10 cellular contexts compared by ENCODE assay signal in the genomic region with DNA sequence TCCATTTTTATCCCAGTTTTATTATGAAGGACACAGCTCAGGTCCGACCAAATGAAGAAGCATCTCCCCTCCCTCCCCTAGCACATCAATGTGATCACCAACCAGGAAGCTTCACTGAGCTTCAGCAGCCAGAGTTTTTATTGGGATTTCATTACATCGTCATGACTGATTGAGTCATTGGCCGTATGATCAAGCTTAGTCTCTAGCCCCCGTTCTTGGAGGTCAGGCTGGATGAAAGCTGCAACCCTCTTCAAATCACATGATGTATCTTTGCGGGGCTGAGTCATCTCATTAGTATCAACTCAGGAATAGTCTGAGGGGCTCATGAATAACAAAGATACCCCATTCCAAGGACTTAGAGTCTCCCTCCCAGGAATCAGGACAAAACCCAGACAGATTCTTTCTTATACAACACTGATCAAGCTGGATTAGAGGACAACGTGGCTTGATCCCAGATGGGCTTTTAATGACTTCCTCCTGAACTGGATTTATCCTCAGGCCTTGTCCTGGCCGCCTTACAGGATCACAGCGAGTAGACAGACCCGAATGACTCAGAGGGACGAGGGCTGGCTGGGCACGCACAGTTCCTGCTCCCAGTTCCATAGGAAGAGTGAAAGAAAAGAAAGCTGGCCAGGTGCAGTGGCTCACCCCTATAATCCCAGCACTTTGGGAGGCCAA. TPM values are rescaled to one million over a fixed set of nuclear protein-coding genes. Genes with fewer than 3 reads are reported as not detected.
DNase-seq lines count a peak whose midpoint lies in the region; ATAC-seq and TF ChIP-seq lines count a peak whose summit lies in the region.
"Had no signal": no experiment of that assay in that cellular context is flagged by ENCODE, and none has a peak within 500 bp of the region (broad histone marks: within the 10 kb centered on the region; RNA-seq: fewer than 3 reads in every experiment).

No MANE protein-coding gene starts in this region.

- H3K79me1 ChIP-seq in mesendoderm (ENCODE audit: low read length), result peaks cover 2% of the 10 kb centered on the region

- no peak overlapping the region for H3K9ac ChIP-seq in mesendoderm (ENCODE audit: low read length)

- H3K9me3 Mint-ChIP-seq in stimulated activated naive CD8-positive, alpha-beta T cell treated with anti-CD3 and anti-CD28 coated beads, Interleukin-15, amount 100 ng/mL, for 72 hours, result no peaks in the 10 kb centered on the region

- H3K79me2 ChIP-seq in mesendoderm (ENCODE audit: control insufficient read depth, insufficient read depth, low read length), result no peaks in the 10 kb centered on the region

- no peak for TF ChIP-seq POLR2A in breast epithelium (IDR thresholded peaks at IDR 0.05)

- no peak overlapping the region for H3K4me2 ChIP-seq in mesendoderm (ENCODE audit: low read length)

- no peak for DNase-seq in stimulated activated naive CD8-positive, alpha-beta T cell treated with anti-CD3 and anti-CD28 coated beads, Interleukin-15, amount 100 ng/mL, for 72 hours
- DNase-seq in stimulated activated naive CD8-positive, alpha-beta T cell treated with anti-CD3 and anti-CD28 coated beads, Interleukin-15, Interleukin-2, amounts not matched to agents 100 U/mL and 50 U/mL, for 24 hours, result no peak
- DNase-seq in breast epithelium (ENCODE audit: low spot score in 2 of 2), result peak in 1 of 2 donors; percentile 77
- peak; percentile 50 for DNase-seq in mesendoderm
- no peak for DNase-seq in ureter (ENCODE audit: low spot score)
- no peak for DNase-seq in NCI-H1092 treated with DMSO at 0.1 percent for 48 hours (lab: John Stamatoyannopoulos, UW)
- DNase-seq: activated CD4-positive, alpha-beta T cell treated with anti-CD3 and anti-CD28 coated beads for 36 hours; stimulated activated CD4-positive, alpha-beta T cell treated with anti-CD3 and anti-CD28 coated beads, Interleukin-2, amount 100 ng/mL, for 48 hours had no signal

- H3K36me3 ChIP-seq in breast epithelium (no peaks in the 10 kb centered on the region), mesendoderm (ENCODE audit: control insufficient read depth, insufficient read depth, low read length) (peaks cover 4% of the 10 kb centered on the region)

- H3K27me3 ChIP-seq in breast epithelium, result no peaks in the 10 kb centered on the region
- H3K27me3 ChIP-seq in mesendoderm (ENCODE audit: insufficient read depth, low read length, poor library complexity), result no peaks in the 10 kb centered on the region

- intact Hi-C loops in breast epithelium (cut with DNase I; ENCODE audit: low total_unique reads), result no loop called here

- H3K27ac Mint-ChIP-seq in stimulated activated naive CD8-positive, alpha-beta T cell treated with anti-CD3 and anti-CD28 coated beads, Interleukin-15, amount 100 ng/mL, for 72 hours, result peak overlapping the region; percentile 44 to 65
- H3K27ac Mint-ChIP-seq: activated CD4-positive, alpha-beta T cell treated with anti-CD3 and anti-CD28 coated beads for 36 hours had no signal

- H3K56ac ChIP-seq in mesendoderm (ENCODE audit: low read length), result no peak overlapping the region

- WGBS in mesendoderm (ENCODE audit: extremely low coverage, insufficient coverage, low lambda C conversion rate), result no CpG with 5 or more reads among the region's 11 CpGs

- no peak overlapping the region for H4K5ac ChIP-seq in mesendoderm (ENCODE audit: low read length)

- H3K27ac ChIP-seq in breast epithelium (peak overlapping the region; percentile 81 to 91), mesendoderm (ENCODE audit: low read depth, low read length) (no peak overlapping the region)

- no peak overlapping the region for H2BK15ac ChIP-seq in mesendoderm (replicated peaks; ENCODE audit: low read depth)

- H3K23ac ChIP-seq in mesendoderm (ENCODE audit: low read length), result no peak overlapping the region

- H3K27me3 Mint-ChIP-seq in stimulated activated naive CD8-positive, alpha-beta T cell treated with anti-CD3 and anti-CD28 coated beads, Interleukin-15, amount 100 ng/mL, for 72 hours, result no peaks in the 10 kb centered on the region
- H3K27me3 Mint-ChIP-seq: activated CD4-positive, alpha-beta T cell treated with anti-CD3 and anti-CD28 coated beads for 36 hours had no signal

- H3K18ac ChIP-seq in mesendoderm (ENCODE audit: low read length), result no peak overlapping the region

- H3K4me1 Mint-ChIP-seq in stimulated activated naive CD8-positive, alpha-beta T cell treated with anti-CD3 and anti-CD28 coated beads, Interleukin-15, amount 100 ng/mL, for 72 hours, result peaks cover 27% of the 10 kb centered on the region

- no peak overlapping the region for H2BK120ac ChIP-seq in mesendoderm (ENCODE audit: low read depth, low read length)

- H3K4ac ChIP-seq in mesendoderm (ENCODE audit: low read depth, low read length), result no peak overlapping the region

- ATAC-seq in stimulated activated naive CD8-positive, alpha-beta T cell treated with anti-CD3 and anti-CD28 coated beads, Interleukin-15, amount 100 ng/mL, for 72 hours, result no peak
- no peak for ATAC-seq in stimulated activated naive CD8-positive, alpha-beta T cell treated with anti-CD3 and anti-CD28 coated beads, Interleukin-15, Interleukin-2, amounts not matched to agents 100 U/mL and 50 U/mL, for 24 hours
- ATAC-seq in HG03439 (IDR thresholded peaks at IDR 0.05; ENCODE audit: unreplicated experiment) (no peak), HG02970 (IDR thresholded peaks at IDR 0.05; ENCODE audit: low FRiP score, unreplicated experiment) (no peak)
- ATAC-seq: activated CD4-positive, alpha-beta T cell treated with anti-CD3 and anti-CD28 coated beads for 36 hours had no signal

- H2AK5ac ChIP-seq in mesendoderm (ENCODE audit: low read length), result no peak overlapping the region

- H3K4me3 ChIP-seq in breast epithelium (no peak overlapping the region), mesendoderm (ENCODE audit: low read length) (no peak overlapping the region)

- no peak overlapping the region for H3K4me3 Mint-ChIP-seq in stimulated activated naive CD8-positive, alpha-beta T cell treated with anti-CD3 and anti-CD28 coated beads, Interleukin-15, amount 100 ng/mL, for 72 hours
- H3K4me3 Mint-ChIP-seq: activated CD4-positive, alpha-beta T cell treated with anti-CD3 and anti-CD28 coated beads for 36 hours had no signal

- no peaks in the 10 kb centered on the region for H3K9me3 ChIP-seq in breast epithelium

- no peak for TF ChIP-seq CTCF in breast epithelium (IDR thresholded peaks at IDR 0.05)

- no peak overlapping the region for H4K8ac ChIP-seq in mesendoderm (ENCODE audit: low read depth, low read length)

- no peak overlapping the region for H2BK5ac ChIP-seq in mesendoderm (ENCODE audit: low read length)

- peaks cover 6 to 12% of the 10 kb centered on the region in 2 donors for H3K4me1 ChIP-seq in breast epithelium
- peaks cover 10% of the 10 kb centered on the region for H3K4me1 ChIP-seq in mesendoderm (ENCODE audit: control insufficient read depth, low read depth, low read length)

RNA-seq across cellular contexts. Expression of a gene that starts 14.5 kb away (rescaled TPM):
- 10 to 100 TPM; 18.0 to 18.6 (median 18.1) TPM for total RNA-seq in breast epithelium
- 47.9 TPM for polyA plus RNA-seq in mesendoderm (2013, experiment 1 of 2)
- polyA plus RNA-seq in mesendoderm (2013, experiment 2 of 2), result 48.4 TPM
- 26.0 TPM for total RNA-seq in ureter
